Comparison of ENCODE assay signal across 14 cellular contexts in the genomic region with DNA sequence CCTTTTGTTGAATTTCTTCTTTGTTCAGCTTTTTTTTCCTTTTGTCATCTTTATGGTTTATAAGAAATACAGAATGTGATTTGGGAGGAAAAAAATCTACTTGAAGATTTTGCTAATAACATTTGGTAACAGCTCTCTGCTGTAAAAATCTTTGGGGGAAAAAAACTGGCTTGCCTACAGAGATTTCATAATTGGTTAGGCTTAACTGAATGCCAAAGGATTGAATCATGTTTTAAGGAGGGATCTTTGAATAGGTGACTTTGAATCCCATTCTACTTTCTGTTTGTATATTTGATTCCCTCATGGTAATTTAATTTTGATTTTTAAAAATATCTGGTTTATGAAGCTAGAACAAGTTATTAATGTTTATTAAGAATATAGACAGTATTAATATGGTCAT. TPM values are rescaled to one million over a fixed set of nuclear protein-coding genes. Genes with fewer than 3 reads are reported as not detected.
DNase-seq lines count a peak whose midpoint lies in the region; ATAC-seq and TF ChIP-seq lines count a peak whose summit lies in the region.
"Had no signal": no experiment of that assay in that cellular context is flagged by ENCODE, and none has a peak within 500 bp of the region (broad histone marks: within the 10 kb centered on the region; RNA-seq: fewer than 3 reads in every experiment).

No MANE protein-coding gene starts in this region.

- DNase-seq in AG08395 (ENCODE audit: low spot score) (peak; percentile 63), HCT116 (ENCODE audit: low read depth, low spot score) (no peak), hepatocyte (ENCODE audit: low spot score) (no peak), mesenteric fat pad (ENCODE audit: low spot score) (no peak), NK-92 (lab: John Stamatoyannopoulos, UW; ENCODE audit: unreplicated experiment) (no peak), NCI-H2081 (lab: John Stamatoyannopoulos, UW) (no peak)
- no peak for DNase-seq in activated naive CD8-positive, alpha-beta T cell treated with anti-CD3 and anti-CD28 coated beads, Interleukin-2, amount 50 U/mL, for 24 hours
- DNase-seq: activated CD4-positive, alpha-beta T cell treated with anti-CD3 and anti-CD28 coated beads, Interleukin-2, amount 50 U/mL, for 48 hours; dermis blood vessel endothelial cell; DMS79 treated with DMSO at 0.1 percent for 48 hours; NCI-H187 treated with DMSO at 0.1 percent for 48 hours; nucleus accumbens had no signal

- H3K9me2 ChIP-seq in HCT116 (ENCODE audit: insufficient read depth) (no peaks in the 10 kb centered on the region), hepatocyte (replicated peaks; ENCODE audit: insufficient read depth) (no peaks in the 10 kb centered on the region)

- H3K4me1 Mint-ChIP-seq in activated naive CD8-positive, alpha-beta T cell treated with anti-CD3 and anti-CD28 coated beads, Interleukin-2, amount 50 U/mL, for 24 hours = peaks cover 39% of the 10 kb centered on the region

- intact Hi-C loops in HCT116 (cut with micrococcal nuclease) = no loop called here

- H3K9me3 ChIP-seq in HCT116 (ENCODE audit: control insufficient read depth in 1 of 2, insufficient read depth in 1 of 2, low read depth in 1 of 2, low read length in 2 of 2) (no peaks in the 10 kb centered on the region), hepatocyte (ENCODE audit: low read depth) (no peaks in the 10 kb centered on the region)
- H3K9me3 ChIP-seq: HAP-1 had no signal

- H3K27ac Mint-ChIP-seq in activated naive CD8-positive, alpha-beta T cell treated with anti-CD3 and anti-CD28 coated beads, Interleukin-2, amount 50 U/mL, for 24 hours = peak overlapping the region; percentile 32

- no peaks in the 10 kb centered on the region for H3K27me3 Mint-ChIP-seq in activated naive CD8-positive, alpha-beta T cell treated with anti-CD3 and anti-CD28 coated beads, Interleukin-2, amount 50 U/mL, for 24 hours

- no peak overlapping the region for H2AFZ ChIP-seq in HCT116 (ENCODE audit: low read depth, low read length, poor library complexity, severe bottlenecking)
- H2AFZ ChIP-seq in hepatocyte = no peak overlapping the region

- H3K4me3 ChIP-seq in HCT116 (replicated peaks in 1 of 2; ENCODE audit: low read depth in 1 of 2, low read length in 2 of 2) (no peak overlapping the region), hepatocyte (no peak overlapping the region)
- H3K4me3 ChIP-seq: HAP-1 had no signal

- H3K36me3 ChIP-seq in HCT116 (ENCODE audit: control insufficient read depth in 1 of 2, insufficient read depth in 2 of 2, low read length in 2 of 2) (peaks cover 16 to 27% of the 10 kb centered on the region in 2 experiments; a peak in 2 of 4 replicates), hepatocyte (replicated peaks; ENCODE audit: insufficient read depth, low read depth) (peaks cover 6% of the 10 kb centered on the region)

- POLR2A ChIA-PET in HCT116 (lab: Charles Lee) = no interaction called here

- RAD21 ChIA-PET in HCT116 (lab: Charles Lee; ENCODE audit: low non-redundant PET in 1 of 2, low total read pairs in 2 of 2, uncharacterized antibody in 2 of 2, unreplicated experiment in 2 of 2) = no interaction called here

- peaks cover 23% of the 10 kb centered on the region for H3K36me3 Mint-ChIP-seq in activated naive CD8-positive, alpha-beta T cell treated with anti-CD3 and anti-CD28 coated beads, Interleukin-2, amount 50 U/mL, for 24 hours (ENCODE audit: low read depth)

- CTCF ChIA-PET in HCT116 (lab: Charles Lee) = no interaction called here

- H4K20me1 ChIP-seq in HCT116 (ENCODE audit: insufficient read depth) (no peaks in the 10 kb centered on the region), hepatocyte (ENCODE audit: insufficient read depth, poor library complexity, severe bottlenecking) (peaks cover 27% of the 10 kb centered on the region)

- H3K27me3 ChIP-seq in HCT116 (ENCODE audit: insufficient read depth, low read length) = no peaks in the 10 kb centered on the region
- H3K27me3 ChIP-seq in hepatocyte = no peaks in the 10 kb centered on the region

- TF ChIP-seq RAD21 in HCT116 (IDR thresholded peaks at IDR 0.05; ENCODE audit: low read depth) = no peak

- H3K79me2 ChIP-seq in HCT116 (ENCODE audit: insufficient read depth, low read length) = peaks cover 72% of the 10 kb centered on the region
- H3K79me2 ChIP-seq in hepatocyte = peaks cover 79% of the 10 kb centered on the region

- H3K4me1 ChIP-seq in HCT116 (ENCODE audit: control insufficient read depth in 1 of 2, insufficient read depth in 2 of 2, low read length in 2 of 2) = peaks cover 5 to 24% of the 10 kb centered on the region in 2 experiments
- peaks cover 14% of the 10 kb centered on the region for H3K4me1 ChIP-seq in hepatocyte (ENCODE audit: insufficient read depth)

- no peak overlapping the region for H3K27ac ChIP-seq in HCT116 (ENCODE audit: low read depth, low read length)
- peak overlapping the region; percentile 10 for H3K27ac ChIP-seq in hepatocyte

- TF ChIP-seq POLR2A in HCT116 (IDR thresholded peaks at IDR 0.05; ENCODE audit: borderline replicate concordance, extremely low read depth, insufficient read depth, insufficient read length) = no peak

- no peaks in the 10 kb centered on the region for H3K9me3 Mint-ChIP-seq in activated naive CD8-positive, alpha-beta T cell treated with anti-CD3 and anti-CD28 coated beads, Interleukin-2, amount 50 U/mL, for 24 hours

- H3K4me2 ChIP-seq in HCT116 (ENCODE audit: low read length) (peak overlapping the region; percentile 19; the same call in 1 of the 2 replicates), hepatocyte (peak overlapping the region; percentile 93)

- no TSS peak for BruUV-seq in HCT116 (replicated peaks; lab: Mats Ljungman, UMichigan)

- TF ChIP-seq CTCF in HCT116 (IDR thresholded peaks at IDR 0.05 in 2 of 3, conservative IDR thresholded peaks at IDR 0.05 in 1 of 3; ENCODE audit: borderline replicate concordance in 1 of 3, insufficient read depth in 1 of 3, low read depth in 2 of 3, low read length in 2 of 3) = no peak
- no peak for TF ChIP-seq CTCF in hepatocyte (IDR thresholded peaks at IDR 0.05; ENCODE audit: poor library complexity)

- H3K9ac ChIP-seq in HCT116 (ENCODE audit: low read length) = no peak overlapping the region

- ATAC-seq in HCT116 (no peak), HG02610 (IDR thresholded peaks at IDR 0.05; ENCODE audit: unreplicated experiment) (no peak)
- ATAC-seq in activated naive CD8-positive, alpha-beta T cell treated with anti-CD3 and anti-CD28 coated beads, Interleukin-2, amount 50 U/mL, for 24 hours = no peak

- H3K4me3 Mint-ChIP-seq in activated naive CD8-positive, alpha-beta T cell treated with anti-CD3 and anti-CD28 coated beads, Interleukin-2, amount 50 U/mL, for 24 hours = no peak overlapping the region

TF ChIP-seq in HCT116, 20 proteins besides CTCF, POLR2A, EP300 and RAD21 (continues in another document):
- no peak for TF ChIP-seq CEBPB (IDR thresholded peaks at IDR 0.05; ENCODE audit: low read depth)
- no peak for TF ChIP-seq ELF1 (IDR thresholded peaks at IDR 0.05; ENCODE audit: borderline replicate concordance, low read depth)
- no peak for TF ChIP-seq EZH2phosphoT487 (IDR thresholded peaks at IDR 0.05; ENCODE audit: borderline replicate concordance)
- TF ChIP-seq, protein P1, sequence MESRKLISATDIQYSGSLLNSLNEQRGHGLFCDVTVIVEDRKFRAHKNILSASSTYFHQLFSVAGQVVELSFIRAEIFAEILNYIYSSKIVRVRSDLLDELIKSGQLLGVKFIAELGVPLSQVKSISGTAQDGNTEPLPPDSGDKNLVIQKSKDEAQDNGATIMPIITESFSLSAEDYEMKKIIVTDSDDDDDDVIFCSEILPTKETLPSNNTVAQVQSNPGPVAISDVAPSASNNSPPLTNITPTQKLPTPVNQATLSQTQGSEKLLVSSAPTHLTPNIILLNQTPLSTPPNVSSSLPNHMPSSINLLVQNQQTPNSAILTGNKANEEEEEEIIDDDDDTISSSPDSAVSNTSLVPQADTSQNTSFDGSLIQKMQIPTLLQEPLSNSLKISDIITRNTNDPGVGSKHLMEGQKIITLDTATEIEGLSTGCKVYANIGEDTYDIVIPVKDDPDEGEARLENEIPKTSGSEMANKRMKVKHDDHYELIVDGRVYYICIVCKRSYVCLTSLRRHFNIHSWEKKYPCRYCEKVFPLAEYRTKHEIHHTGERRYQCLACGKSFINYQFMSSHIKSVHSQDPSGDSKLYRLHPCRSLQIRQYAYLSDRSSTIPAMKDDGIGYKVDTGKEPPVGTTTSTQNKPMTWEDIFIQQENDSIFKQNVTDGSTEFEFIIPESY (IDR thresholded peaks at IDR 0.05; ENCODE audit: extremely low read depth, insufficient replicate concordance, low read length) = no peak
- TF ChIP-seq FOSL1 (IDR thresholded peaks at IDR 0.05; ENCODE audit: low read depth) = no peak
- TF ChIP-seq SIN3A (IDR thresholded peaks at IDR 0.05; ENCODE audit: low read depth) = no peak
- TF ChIP-seq EZH2 (IDR thresholded peaks at IDR 0.05) = no peak
- no peak for TF ChIP-seq JUND (IDR thresholded peaks at IDR 0.05)
- no peak for TF ChIP-seq SP1 (IDR thresholded peaks at IDR 0.05; ENCODE audit: low read depth)
- TF ChIP-seq POLR2AphosphoS5 (IDR thresholded peaks at IDR 0.05; ENCODE audit: low read depth, low read length) = no peak
- TF ChIP-seq ZFX (IDR thresholded peaks at IDR 0.05) = no peak

RNA-seq across cellular contexts. Expression of gene BTF3L4, which starts 3.2 kb away (rescaled TPM):
- total RNA-seq in HCT116 (2021; ENCODE audit: unreplicated experiment) (56.6 TPM), hepatocyte (73.9 and 80.2 TPM in 2 replicates), mesenteric fat pad (42.1 TPM)
- polyA plus RNA-seq in HCT116 (2012) = 21.0 and 25.7 TPM in 2 replicates
- polyA plus RNA-seq in hepatocyte = 58.6 and 67.5 TPM in 2 replicates

RNA-seq across cellular contexts. Expression of gene TXNDC12, which starts 4.3 kb away (rescaled TPM):
- total RNA-seq in HCT116 (2021; ENCODE audit: unreplicated experiment) (82.8 TPM), hepatocyte (81.0 and 89.5 TPM in 2 replicates), mesenteric fat pad (36.4 TPM)
- polyA plus RNA-seq in HCT116 (2012) = 75.8 and 86.1 TPM in 2 replicates
- 86.2 and 91.1 TPM in 2 replicates for polyA plus RNA-seq in hepatocyte

RNA-seq across cellular contexts. Expression of gene KTI12, which starts 25.7 kb away (rescaled TPM):
- 8.2 TPM for total RNA-seq in HCT116 (2021; ENCODE audit: unreplicated experiment)
- 5.9 and 6.4 TPM in 2 replicates for polyA plus RNA-seq in HCT116 (2012)
- total RNA-seq in hepatocyte = 9.6 and 14.8 TPM in 2 replicates
- 10.4 and 11.4 TPM in 2 replicates for polyA plus RNA-seq in hepatocyte
- 9.7 TPM for total RNA-seq in mesenteric fat pad
